In the genomic region with DNA sequence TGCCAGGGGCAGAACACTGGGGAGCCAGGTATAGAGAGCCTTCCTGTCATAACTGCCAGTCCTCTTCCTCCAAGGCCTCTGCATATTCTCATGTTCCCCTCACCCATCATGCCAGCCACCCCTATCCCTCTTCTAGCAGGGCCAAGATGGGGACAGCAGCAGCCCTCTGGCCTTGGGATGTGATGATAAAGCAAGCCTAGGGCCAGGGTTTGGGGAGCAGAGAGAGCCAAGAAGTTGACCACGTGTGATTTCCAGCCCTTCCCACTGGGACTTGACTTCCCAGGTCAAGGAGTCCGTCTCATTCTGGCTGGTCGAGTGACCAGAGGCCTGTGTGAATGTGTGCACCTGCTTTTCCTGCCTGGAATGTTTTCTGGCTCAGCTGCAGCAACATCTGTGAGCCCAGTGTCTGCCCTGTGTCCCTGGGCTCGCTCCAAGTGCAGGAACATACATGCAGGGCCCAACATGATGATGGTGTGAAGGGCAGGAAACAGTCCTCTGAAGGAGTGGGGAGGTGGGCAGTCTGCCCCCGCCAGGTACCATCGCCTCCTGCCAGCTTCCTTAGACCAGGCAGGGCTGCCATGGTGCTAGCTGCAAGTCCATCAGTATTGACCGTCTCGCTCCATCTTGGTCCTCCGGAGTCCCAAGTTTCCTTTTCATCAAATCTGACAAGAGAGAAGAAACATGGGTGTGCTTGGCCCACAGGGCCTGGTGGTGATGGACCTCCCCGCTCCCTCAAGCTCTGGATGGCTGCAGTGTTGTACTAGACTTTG, we compare ENCODE assay signal across 15 cellular contexts. TPM values are rescaled to one million over a fixed set of nuclear protein-coding genes. Genes with fewer than 3 reads are reported as not detected.
A peak's percentile ranks its signal among the peaks of the same experiment; 100 is the strongest.
DNase-seq lines count a peak whose midpoint lies in the region; ATAC-seq and TF ChIP-seq lines count a peak whose summit lies in the region.
"Had no signal": no experiment of that assay in that cellular context is flagged by ENCODE, and none has a peak within 500 bp of the region (broad histone marks: within the 10 kb centered on the region; RNA-seq: fewer than 3 reads in every experiment).

No MANE protein-coding gene starts in this region.

- intact Hi-C loops in heart left ventricle (cut with DNase I): loop anchor here in 2 of 10 donors (2.0 kb wide), 2 partner anchors 17 to 69 kb away; no protein-coding TSS in a partner anchor
- intact Hi-C loops in Right ventricle myocardium inferior (cut with DNase I): no loop called here

- TF ChIP-seq POLR2A in heart left ventricle (IDR thresholded peaks at IDR 0.05): no peak

- H3K36me3 ChIP-seq in heart left ventricle: peaks cover 0 to 64% (median 42%) of the 10 kb centered on the region in 9 donors

- peak overlapping the region; percentile 28 for H3K4me3 Mint-ChIP-seq in central memory CD8-positive, alpha-beta T cell
- H3K4me3 Mint-ChIP-seq in nephron: no peak overlapping the region

- peaks cover 0 to 71% (median 50%) of the 10 kb centered on the region in 12 donors for H3K4me1 ChIP-seq in heart left ventricle
- H3K4me1 ChIP-seq: right lobe of liver had no signal

- ATAC-seq in heart left ventricle: no peak
- ATAC-seq in Right ventricle myocardium inferior: no peak
- ATAC-seq in central memory CD8-positive, alpha-beta T cell (replicated peaks; ENCODE audit: extremely low read depth, poor library complexity, severe bottlenecking): no peak
- ATAC-seq in HG03460 (IDR thresholded peaks at IDR 0.05; ENCODE audit: unreplicated experiment): no peak

- peaks cover 12% of the 10 kb centered on the region for H3K4me1 Mint-ChIP-seq in central memory CD8-positive, alpha-beta T cell
- peaks cover 54% of the 10 kb centered on the region for H3K4me1 Mint-ChIP-seq in nephron

- peak overlapping the region; percentile 75 for H3K27ac Mint-ChIP-seq in central memory CD8-positive, alpha-beta T cell (ENCODE audit: low read depth)
- peak overlapping the region; percentile 50 to 85 (median 72) for H3K27ac Mint-ChIP-seq in nephron

- no peak overlapping the region for H3K4me3 ChIP-seq in heart left ventricle
- H3K4me3 ChIP-seq: right lobe of liver had no signal

- TF ChIP-seq CTCF in heart left ventricle (IDR thresholded peaks at IDR 0.05) (no peak), nephron (IDR thresholded peaks at IDR 0.05; ENCODE audit: unreplicated experiment in 3 of 3) (no peak)

- peaks cover 9% of the 10 kb centered on the region for H3K36me3 Mint-ChIP-seq in central memory CD8-positive, alpha-beta T cell (ENCODE audit: insufficient read depth)
- H3K36me3 Mint-ChIP-seq in nephron (ENCODE audit: low read depth): peaks cover 47% of the 10 kb centered on the region

- 75 to 85% (median 76%) methylated on average over 10 of the region's 10 CpGs for WGBS in heart left ventricle, 4 donors

- peak overlapping the region; percentile 18 to 79 (median 50) for H3K27ac ChIP-seq in heart left ventricle
- H3K27ac ChIP-seq: right lobe of liver had no signal

- H3K27me3 ChIP-seq in heart left ventricle: no peaks in the 10 kb centered on the region
- H3K27me3 ChIP-seq: BE2C, right lobe of liver had no signal

- no peaks in the 10 kb centered on the region for H3K9me3 Mint-ChIP-seq in central memory CD8-positive, alpha-beta T cell
- no peaks in the 10 kb centered on the region for H3K9me3 Mint-ChIP-seq in nephron

- DNase-seq in heart left ventricle (no peak), Right ventricle myocardium inferior (ENCODE audit: missing footprints) (no peak), H4 (ENCODE audit: low spot score) (no peak)
- no peak for DNase-seq in central memory CD8-positive, alpha-beta T cell (ENCODE audit: low spot score in 2 of 2)
- DNase-seq in activated effector memory CD4-positive, alpha-beta T cell treated with anti-CD3 and anti-CD28 coated beads, Interleukin-2, amount 50 U/mL, for 16 hours: no peak
- no peak for DNase-seq in NK-92 treated with Interleukin-12 subunit alpha and Interleukin-12 subunit beta, amount 100 ng/mL, for 24 hours (lab: John Stamatoyannopoulos, UW)
- DNase-seq: activated CD4-positive, CD25-positive, alpha-beta regulatory T cell; BE2C; hippocampal formation; NCI-H446 treated with DMSO at 0.1 percent for 48 hours; right lobe of liver; RPMI8226 had no signal

- H3K27me3 Mint-ChIP-seq in central memory CD8-positive, alpha-beta T cell: no peaks in the 10 kb centered on the region
- no peaks in the 10 kb centered on the region for H3K27me3 Mint-ChIP-seq in nephron (ENCODE audit: low read depth)

- no peaks in the 10 kb centered on the region for H3K9me3 ChIP-seq in heart left ventricle
- H3K9me3 ChIP-seq: BE2C, right lobe of liver had no signal

RNA-seq across cellular contexts. Expression of a gene that starts 21.0 kb away (rescaled TPM):
- total RNA-seq in heart left ventricle: 10 to 100 TPM in 6 of 9 donors, 1 to 10 TPM in 3; 7.8 to 30.8 (median 11.1) TPM
- polyA plus RNA-seq in heart left ventricle: 10 to 100 TPM in 1 of 2 donors, 1 to 10 TPM in 1; 9.9 to 25.2 TPM
- 14.4 TPM for total RNA-seq in Right ventricle myocardium inferior
- 2.2 and 3.3 TPM in 2 replicates for total RNA-seq in H4 (2014; rRNA removed; shearing (Covaris generic))

RNA-seq across cellular contexts. Expression of a gene that starts 30.4 kb away (rescaled TPM):
- 10 to 100 TPM in 8 of 9 donors, 1 to 10 TPM in 1; 9.3 to 16.3 (median 13.8) TPM for total RNA-seq in heart left ventricle
- 10 to 100 TPM in 1 of 2 donors, 1 to 10 TPM in 1; 9.5 to 10.7 TPM for polyA plus RNA-seq in heart left ventricle
- total RNA-seq in Right ventricle myocardium inferior: 10.5 TPM
- total RNA-seq in H4 (2014; rRNA removed; shearing (Covaris generic)): 7.7 and 9.3 TPM in 2 replicates

RNA-seq across cellular contexts. Expression of a gene that starts 43.9 kb away (rescaled TPM):
- total RNA-seq in heart left ventricle (not detected), Right ventricle myocardium inferior (not detected)
- polyA plus RNA-seq in heart left ventricle: not detected
- total RNA-seq in H4 (2014; rRNA removed; shearing (Covaris generic)): not detected in 2 replicates
- total RNA-seq: right lobe of liver, ureter had no signal
